Comparison of ENCODE assay signal across 21 cellular contexts in the genomic region with DNA sequence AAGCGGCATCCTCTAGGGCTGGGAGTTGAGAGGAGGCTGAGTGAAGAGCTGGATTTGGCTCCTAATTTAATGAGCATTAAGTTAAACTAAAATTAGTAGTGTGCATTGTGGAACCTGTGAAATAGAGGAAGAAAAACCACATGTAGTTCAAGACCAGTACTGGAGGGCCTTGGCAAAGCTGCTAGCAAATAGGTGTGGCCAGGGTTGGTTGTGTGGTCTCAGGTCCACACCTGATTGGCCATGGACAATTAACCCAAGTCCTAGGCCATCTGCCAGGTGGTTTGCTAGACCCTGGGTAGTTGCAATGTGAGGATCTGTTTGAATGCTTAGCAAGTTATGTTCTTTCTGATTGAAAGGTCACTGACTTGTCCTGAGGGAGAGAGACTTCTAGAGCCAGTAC.
DNase-seq lines count a peak whose midpoint lies in the region; ATAC-seq, FAIRE-seq and TF ChIP-seq lines count a peak whose summit lies in the region.
"Had no signal": no experiment of that assay in that cellular context is flagged by ENCODE, and none has a peak within 500 bp of the region (broad histone marks: within the 10 kb centered on the region; RNA-seq: fewer than 3 reads in every experiment).

No MANE protein-coding gene starts in this region.

- 90 to 100% methylated on average over 1 of the region's 1 CpG for WGBS in upper lobe of left lung, 2 donors

- no peak for FAIRE-seq in HTR-8/SVneo (lab: Jason Lieb, UNC)
- FAIRE-seq: keratinocyte had no signal

- no peak overlapping the region for H3K4me3 ChIP-seq in upper lobe of left lung
- H3K4me3 ChIP-seq: heart right ventricle, smooth muscle cell, tibial artery had no signal

- H3K27me3 ChIP-seq in upper lobe of left lung: no peaks in the 10 kb centered on the region
- H3K27me3 ChIP-seq: tibial artery had no signal

- no peak for TF ChIP-seq CTCF in upper lobe of left lung (IDR thresholded peaks at IDR 0.05)

- H3K36me3 ChIP-seq in upper lobe of left lung: no peaks in the 10 kb centered on the region
- H3K36me3 ChIP-seq: heart right ventricle, tibial artery had no signal

- ATAC-seq in GM19351 (IDR thresholded peaks at IDR 0.05; ENCODE audit: unreplicated experiment) (peak; percentile 52), HG02642 (IDR thresholded peaks at IDR 0.05; ENCODE audit: poor library complexity, unreplicated experiment) (peak; percentile 30), HG03520 (IDR thresholded peaks at IDR 0.05; ENCODE audit: unreplicated experiment) (peak; percentile 31), upper lobe of left lung (ENCODE audit: low FRiP score in 2 of 2) (no peak), GM21528 (IDR thresholded peaks at IDR 0.05; ENCODE audit: low FRiP score, unreplicated experiment) (no peak)
- ATAC-seq: heart right ventricle; naive thymus-derived CD8-positive, alpha-beta T cell; T-helper 17 cell had no signal

- H3K27ac ChIP-seq in upper lobe of left lung: no peak overlapping the region
- H3K27ac ChIP-seq: C4-2B, heart right ventricle, tibial artery had no signal

- DNase-seq in HTR-8/SVneo (ENCODE audit: insufficient read length, low spot score) (no peak), upper lobe of left lung (no peak), 8988T (no peak)
- DNase-seq: amniotic stem cell; caudate nucleus; effector CD4-positive, alpha-beta T cell; heart right ventricle; IMR-90; naive thymus-derived CD8-positive, alpha-beta T cell; NCI-H2171; posterior cingulate gyrus; SHP77; T-helper 17 cell; tibial artery had no signal

- no peak for TF ChIP-seq EP300 in upper lobe of left lung (IDR thresholded peaks at IDR 0.05)

- no peaks in the 10 kb centered on the region for H3K9me3 ChIP-seq in upper lobe of left lung
- H3K9me3 ChIP-seq: heart right ventricle, tibial artery had no signal

- no peak for TF ChIP-seq POLR2A in upper lobe of left lung (IDR thresholded peaks at IDR 0.05)

- H3K4me1 ChIP-seq in upper lobe of left lung: no peaks in the 10 kb centered on the region
- H3K4me1 ChIP-seq: heart right ventricle, tibial artery had no signal

Comparison
In these comparisons a context has a peak if more than half of its experiments do, and no peak if none do; other contexts are left out.
1. ATAC-seq: peak in GM19351 (single experiment), HG02642 (single experiment) and HG03520 (single experiment); none in upper lobe of left lung (0 of 2) and GM21528 (single experiment).